Comparison of ENCODE assay signal across 29 cellular contexts in the genomic region with DNA sequence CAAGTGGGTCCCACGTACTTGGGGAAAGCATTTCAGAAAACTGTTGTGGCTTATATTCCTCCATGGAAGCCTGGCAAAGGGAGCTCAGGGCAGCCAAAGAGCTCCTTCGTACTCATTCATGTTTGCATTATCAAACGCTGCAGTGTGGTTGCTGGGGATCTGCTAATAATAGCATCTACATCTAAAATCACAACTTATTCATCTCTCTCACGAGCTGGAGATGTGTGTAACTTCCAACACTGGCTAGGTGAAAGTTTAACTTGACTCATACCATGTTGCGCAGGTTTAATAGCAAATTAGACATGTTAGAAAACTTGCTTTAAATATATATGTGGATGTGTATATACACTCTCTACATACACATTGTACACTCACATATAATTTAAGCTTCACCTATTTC.
DNase-seq lines count a peak whose midpoint lies in the region; ATAC-seq and TF ChIP-seq lines count a peak whose summit lies in the region.
"Had no signal": no experiment of that assay in that cellular context is flagged by ENCODE, and none has a peak within 500 bp of the region (broad histone marks: within the 10 kb centered on the region; RNA-seq: fewer than 3 reads in every experiment).

No MANE protein-coding gene starts in this region.

- CTCF ChIA-PET in WTC11 (lab: Charles Lee): no interaction called here

- 100% methylated on average over 1 of the region's 5 CpGs for WGBS in mesenchymal stem cell

- H4K91ac ChIP-seq in mesenchymal stem cell (ENCODE audit: low read length): no peak overlapping the region

- no peak overlapping the region for H4K8ac ChIP-seq in mesenchymal stem cell (ENCODE audit: low read length)

- H2BK12ac ChIP-seq in mesenchymal stem cell (ENCODE audit: low read length in 2 of 2): no peak overlapping the region

- H2BK5ac ChIP-seq in mesenchymal stem cell (ENCODE audit: low read depth, low read length, poor library complexity, severe bottlenecking): no peak overlapping the region

- H3K4me1 ChIP-seq in mesenchymal stem cell (ENCODE audit: control insufficient read depth, insufficient read depth, low read depth, low read length): no peaks in the 10 kb centered on the region
- H3K4me1 ChIP-seq: colonic mucosa, foreskin keratinocyte, Peyer's patch, psoas muscle, stomach had no signal

- TF ChIP-seq CTCF in WTC11 (IDR thresholded peaks at IDR 0.05): no peak

- H3K14ac ChIP-seq in mesenchymal stem cell (ENCODE audit: low read length in 2 of 2): no peak overlapping the region

- no peak overlapping the region for H3K4me3 ChIP-seq in mesenchymal stem cell (ENCODE audit: insufficient read depth in 1 of 2, low read depth in 1 of 2, low read length in 2 of 2)
- H3K4me3 ChIP-seq: colonic mucosa, Peyer's patch, psoas muscle, stomach had no signal

- no peak overlapping the region for H2AK5ac ChIP-seq in mesenchymal stem cell (ENCODE audit: low read length, severe bottlenecking)

- ATAC-seq in GM18909 (IDR thresholded peaks at IDR 0.05; ENCODE audit: poor library complexity, unreplicated experiment): peak; percentile 34
- peak; percentile 35 for ATAC-seq in GM21529 (IDR thresholded peaks at IDR 0.05; ENCODE audit: unreplicated experiment)
- ATAC-seq in HG03025 (IDR thresholded peaks at IDR 0.05; ENCODE audit: low FRiP score, unreplicated experiment): peak; percentile 25
- no peak for ATAC-seq in WTC11
- ATAC-seq: effector memory CD8-positive, alpha-beta T cell; foreskin keratinocyte; left cardiac atrium; psoas muscle; T-cell had no signal

- no peaks in the 10 kb centered on the region for H3K36me3 Mint-ChIP-seq in WTC11
- H3K36me3 Mint-ChIP-seq: CD14-positive monocyte, memory B cell, T-cell had no signal

- H2BK120ac ChIP-seq in mesenchymal stem cell (ENCODE audit: low read depth, low read length): no peak overlapping the region

- H3K27me3 Mint-ChIP-seq in WTC11 (ENCODE audit: low read depth): no peaks in the 10 kb centered on the region
- H3K27me3 Mint-ChIP-seq: effector memory CD8-positive, alpha-beta T cell; memory B cell had no signal

- no peaks in the 10 kb centered on the region for H3K79me1 ChIP-seq in mesenchymal stem cell (replicated peaks; ENCODE audit: low read length, poor library complexity, severe bottlenecking)

- no peaks in the 10 kb centered on the region for H3K27me3 ChIP-seq in mesenchymal stem cell (ENCODE audit: control insufficient read depth in 1 of 2, insufficient read depth in 1 of 2, low read length in 2 of 2)
- H3K27me3 ChIP-seq: colonic mucosa, foreskin keratinocyte, neutrophil, Peyer's patch, stomach had no signal

- H3K9me3 ChIP-seq in mesenchymal stem cell (ENCODE audit: control insufficient read depth, low read length): no peaks in the 10 kb centered on the region
- H3K9me3 ChIP-seq: colonic mucosa, neutrophil, Peyer's patch, psoas muscle had no signal

- no peak overlapping the region for H3K27ac Mint-ChIP-seq in WTC11
- H3K27ac Mint-ChIP-seq: effector memory CD8-positive, alpha-beta T cell; memory B cell; T-cell had no signal

- H2AFZ ChIP-seq in mesenchymal stem cell (ENCODE audit: low read depth, low read length): no peak overlapping the region

- H3K36me3 ChIP-seq in mesenchymal stem cell (ENCODE audit: control insufficient read depth in 1 of 2, insufficient read depth in 2 of 2, low read depth in 1 of 2, low read length in 2 of 2): no peaks in the 10 kb centered on the region
- H3K36me3 ChIP-seq: colonic mucosa, neutrophil, Peyer's patch, stomach had no signal

- H3K27ac ChIP-seq in mesenchymal stem cell (ENCODE audit: low read length, poor library complexity, severe bottlenecking): no peak overlapping the region
- H3K27ac ChIP-seq in substantia nigra (ENCODE audit: low read depth, low read length, poor library complexity, severe bottlenecking): no peak overlapping the region
- H3K27ac ChIP-seq: colonic mucosa, foreskin keratinocyte, neutrophil, Peyer's patch, psoas muscle, stomach had no signal

- H3K4me3 Mint-ChIP-seq in WTC11: no peak overlapping the region
- H3K4me3 Mint-ChIP-seq: CD14-positive monocyte; effector memory CD8-positive, alpha-beta T cell; H9; memory B cell; T-cell had no signal

- H3K4me1 Mint-ChIP-seq in WTC11: peaks cover 9% of the 10 kb centered on the region; the same call in 1 of the 2 replicates
- H3K4me1 Mint-ChIP-seq: memory B cell, T-cell had no signal

- H3K9ac ChIP-seq in mesenchymal stem cell (ENCODE audit: low read length): no peak overlapping the region

- no peak overlapping the region for H3K4ac ChIP-seq in mesenchymal stem cell (ENCODE audit: low read depth in 1 of 2, low read length in 2 of 2)

- DNase-seq in mesenchymal stem cell (peak; percentile 11), WTC11 (ENCODE audit: low spot score) (no peak), dedifferentiated amniotic fluid mesenchymal stem cell (ENCODE audit: extremely low spot score) (no peak), substantia nigra (lab: John Stamatoyannopoulos, UW) (no peak), KG1 (lab: John Stamatoyannopoulos, UW) (no peak)
- DNase-seq: activated naive CD4-positive, alpha-beta T cell treated with anti-CD3 and anti-CD28 coated beads, Interleukin-2, amount 50 U/mL, for 16 hours; activated T-cell treated with anti-CD3 and anti-CD28 coated beads, Interleukin-2, amount 50 U/mL, for 48 hours; amygdala; Calu3; colonic mucosa; effector memory CD8-positive, alpha-beta T cell; foreskin keratinocyte; H9; Kasumi-1; left cardiac atrium; MV-4-11; NCI-H2171; NCI-H524; Peyer's patch; psoas muscle; stomach; T-cell; trophoblast cell had no signal

- no peaks in the 10 kb centered on the region for H3K9me3 Mint-ChIP-seq in WTC11
- H3K9me3 Mint-ChIP-seq: effector memory CD8-positive, alpha-beta T cell; memory B cell; T-cell had no signal

- no peak overlapping the region for H3K4me2 ChIP-seq in mesenchymal stem cell (ENCODE audit: low read length, poor library complexity, severe bottlenecking)

- POLR2A ChIA-PET in WTC11 (lab: Charles Lee): no interaction called here

- no peak overlapping the region for H3K18ac ChIP-seq in mesenchymal stem cell (ENCODE audit: low read depth in 1 of 2, low read length in 2 of 2)

- no peak overlapping the region for H2BK15ac ChIP-seq in mesenchymal stem cell (ENCODE audit: low read depth, poor library complexity, severe bottlenecking)

- H3K23ac ChIP-seq in mesenchymal stem cell (ENCODE audit: low read length in 2 of 2): no peak overlapping the region

TF ChIP-seq in WTC11, 78 proteins besides CTCF, POLR2A, EP300 and RAD21 (continues in another document):
- TF ChIP-seq ZNF219 (CRISPR knock-in tag; IDR thresholded peaks at IDR 0.05; ENCODE audit: borderline replicate concordance) (no peak), SP1 (CRISPR knock-in tag; conservative IDR thresholded peaks at IDR 0.05) (no peak), TEAD1 (CRISPR knock-in tag; IDR thresholded peaks at IDR 0.05) (no peak), NR3C1 (CRISPR knock-in tag; conservative IDR thresholded peaks at IDR 0.05; ENCODE audit: low read depth) (no peak), ZNF671 (CRISPR knock-in tag; IDR thresholded peaks at IDR 0.05) (no peak), SMAD4 (CRISPR knock-in tag; IDR thresholded peaks at IDR 0.05) (no peak)
- TF ChIP-seq, protein P1, sequence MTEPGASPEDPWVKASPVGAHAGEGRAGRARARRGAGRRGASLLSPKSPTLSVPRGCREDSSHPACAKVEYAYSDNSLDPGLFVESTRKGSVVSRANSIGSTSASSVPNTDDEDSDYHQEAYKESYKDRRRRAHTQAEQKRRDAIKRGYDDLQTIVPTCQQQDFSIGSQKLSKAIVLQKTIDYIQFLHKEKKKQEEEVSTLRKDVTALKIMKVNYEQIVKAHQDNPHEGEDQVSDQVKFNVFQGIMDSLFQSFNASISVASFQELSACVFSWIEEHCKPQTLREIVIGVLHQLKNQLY (CRISPR knock-in tag; IDR thresholded peaks at IDR 0.05): no peak
- TF ChIP-seq, protein P2, sequence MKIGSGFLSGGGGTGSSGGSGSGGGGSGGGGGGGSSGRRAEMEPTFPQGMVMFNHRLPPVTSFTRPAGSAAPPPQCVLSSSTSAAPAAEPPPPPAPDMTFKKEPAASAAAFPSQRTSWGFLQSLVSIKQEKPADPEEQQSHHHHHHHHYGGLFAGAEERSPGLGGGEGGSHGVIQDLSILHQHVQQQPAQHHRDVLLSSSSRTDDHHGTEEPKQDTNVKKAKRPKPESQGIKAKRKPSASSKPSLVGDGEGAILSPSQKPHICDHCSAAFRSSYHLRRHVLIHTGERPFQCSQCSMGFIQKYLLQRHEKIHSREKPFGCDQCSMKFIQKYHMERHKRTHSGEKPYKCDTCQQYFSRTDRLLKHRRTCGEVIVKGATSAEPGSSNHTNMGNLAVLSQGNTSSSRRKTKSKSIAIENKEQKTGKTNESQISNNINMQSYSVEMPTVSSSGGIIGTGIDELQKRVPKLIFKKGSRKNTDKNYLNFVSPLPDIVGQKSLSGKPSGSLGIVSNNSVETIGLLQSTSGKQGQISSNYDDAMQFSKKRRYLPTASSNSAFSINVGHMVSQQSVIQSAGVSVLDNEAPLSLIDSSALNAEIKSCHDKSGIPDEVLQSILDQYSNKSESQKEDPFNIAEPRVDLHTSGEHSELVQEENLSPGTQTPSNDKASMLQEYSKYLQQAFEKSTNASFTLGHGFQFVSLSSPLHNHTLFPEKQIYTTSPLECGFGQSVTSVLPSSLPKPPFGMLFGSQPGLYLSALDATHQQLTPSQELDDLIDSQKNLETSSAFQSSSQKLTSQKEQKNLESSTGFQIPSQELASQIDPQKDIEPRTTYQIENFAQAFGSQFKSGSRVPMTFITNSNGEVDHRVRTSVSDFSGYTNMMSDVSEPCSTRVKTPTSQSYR (CRISPR knock-in tag; IDR thresholded peaks at IDR 0.05): no peak
